In genomic region chr3:56491566-56491965, GRCh38 we compare ENCODE assay signal across 19 cellular contexts. TPM values are rescaled to one million over a fixed set of nuclear protein-coding genes. Genes with fewer than 3 reads are reported as not detected.
"Had no signal": no experiment of that assay in that cellular context is flagged by ENCODE, and none has a peak within 500 bp of the region (broad histone marks: within the 10 kb centered on the region; RNA-seq: fewer than 3 reads in every experiment).

No MANE protein-coding gene starts in this region.

- H3K27ac ChIP-seq: adrenal gland had no signal

- H3K9me3 Mint-ChIP-seq: activated naive CD8-positive, alpha-beta T cell treated with anti-CD3 and anti-CD28 coated beads, Interleukin-2, amount 10 ng/mL, durations not matched to agents 7 days and 5 days; activated T-helper 2 cell treated with anti-CD3 and anti-CD28 coated beads, Interferon-gamma antibody, Interleukin-2, Interleukin-4, amounts not matched to agents 10 μg/mL and 5 μg/mL and 100 μg/mL, durations not matched to agents 14 hours and 24 hours and 36 hours; central memory CD8-positive, alpha-beta T cell had no signal

- H3K36me3 ChIP-seq: adrenal gland had no signal

- H3K27ac Mint-ChIP-seq: activated CD8-positive, alpha-beta T cell treated with anti-CD3 and anti-CD28 coated beads for 36 hours; activated naive CD8-positive, alpha-beta T cell treated with anti-CD3 and anti-CD28 coated beads, Interleukin-2, amount 10 ng/mL, durations not matched to agents 7 days and 5 days; activated T-cell treated with anti-CD3 and anti-CD28 coated beads, Interleukin-2, amount 50 U/mL, for 72 hours; activated T-helper 2 cell treated with anti-CD3 and anti-CD28 coated beads, Interferon-gamma antibody, Interleukin-2, Interleukin-4, amounts not matched to agents 10 μg/mL and 5 μg/mL and 100 μg/mL, durations not matched to agents 14 hours and 24 hours and 36 hours; IgD-negative memory B cell; T-helper 17 cell had no signal

- H3K36me3 Mint-ChIP-seq: activated naive CD8-positive, alpha-beta T cell treated with anti-CD3 and anti-CD28 coated beads, Interleukin-2, amount 10 ng/mL, durations not matched to agents 7 days and 5 days; IgD-negative memory B cell had no signal

- DNase-seq: activated CD4-positive, CD25-positive, alpha-beta regulatory T cell; activated CD8-positive, alpha-beta memory T cell treated with anti-CD3 and anti-CD28 coated beads, Interleukin-2, amount 50 U/mL, for 4 hours; activated CD8-positive, alpha-beta T cell treated with anti-CD3 and anti-CD28 coated beads for 36 hours; activated naive CD4-positive, alpha-beta T cell treated with anti-CD3 and anti-CD28 coated beads, Interleukin-2, amount 50 U/mL, for 16 hours; activated naive CD8-positive, alpha-beta T cell treated with anti-CD3 and anti-CD28 coated beads, Interleukin-2, amount 10 ng/mL, durations not matched to agents 7 days and 5 days; activated T-cell treated with anti-CD3 and anti-CD28 coated beads, Interleukin-2, amount 50 U/mL, for 72 hours; adrenal gland; aorta; KG1; NCI-H1092; NCI-H1417; NCI-H2029; NCI-H510A treated with DMSO at 0.1 percent for 48 hours; SIG-M5; T-helper 17 cell; T-helper 9 cell had no signal

- H3K9me3 ChIP-seq: adrenal gland had no signal

- H3K4me3 ChIP-seq: adrenal gland had no signal

- H3K4me1 ChIP-seq: adrenal gland had no signal

- ATAC-seq: activated CD8-positive, alpha-beta T cell treated with anti-CD3 and anti-CD28 coated beads for 36 hours; activated T-cell treated with anti-CD3 and anti-CD28 coated beads, Interleukin-2, amount 50 U/mL, for 72 hours; T-helper 17 cell had no signal

- H3K4me1 Mint-ChIP-seq: activated naive CD8-positive, alpha-beta T cell treated with anti-CD3 and anti-CD28 coated beads, Interleukin-2, amount 10 ng/mL, durations not matched to agents 7 days and 5 days; central memory CD8-positive, alpha-beta T cell; T-helper 17 cell had no signal

- H3K4me3 Mint-ChIP-seq: activated CD8-positive, alpha-beta T cell treated with anti-CD3 and anti-CD28 coated beads for 36 hours; activated naive CD8-positive, alpha-beta T cell treated with anti-CD3 and anti-CD28 coated beads, Interleukin-2, amount 10 ng/mL, durations not matched to agents 7 days and 5 days; activated T-cell treated with anti-CD3 and anti-CD28 coated beads, Interleukin-2, amount 50 U/mL, for 72 hours; central memory CD8-positive, alpha-beta T cell; IgD-negative memory B cell; T-helper 17 cell had no signal

RNA-seq across cellular contexts. Expression of gene ERC2, which starts 23.3 kb away (rescaled TPM):
- total RNA-seq: activated naive CD8-positive, alpha-beta T cell treated with anti-CD3 and anti-CD28 coated beads, Interleukin-2, amount 10 ng/mL, durations not matched to agents 7 days and 5 days had no signal
